8 cellular contexts compared by ENCODE assay signal in the genomic region with DNA sequence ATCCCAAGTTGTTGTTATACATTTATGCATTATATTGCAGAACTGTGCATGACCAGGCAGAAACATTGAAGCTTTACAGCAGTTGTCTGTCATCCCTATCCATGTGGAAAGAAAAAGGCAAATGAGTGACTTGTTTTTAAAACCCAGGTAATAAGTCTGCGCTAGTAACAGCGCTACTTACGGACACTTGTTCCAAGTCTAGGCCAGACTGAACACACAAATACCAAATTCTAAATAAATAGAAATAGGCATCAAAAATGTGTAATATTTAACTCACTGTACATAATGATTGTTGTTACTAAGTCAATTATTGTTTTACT. TPM values are rescaled to one million over a fixed set of nuclear protein-coding genes. Genes with fewer than 3 reads are reported as not detected.
DNase-seq lines count a peak whose midpoint lies in the region; ATAC-seq and TF ChIP-seq lines count a peak whose summit lies in the region.

No MANE protein-coding gene starts in this region.

- H3K9me3 ChIP-seq in CD4-positive, alpha-beta memory T cell (ENCODE audit: control insufficient read depth in 1 of 2, low read length in 2 of 2), result no peaks in the 10 kb centered on the region
- H3K9me3 ChIP-seq in MM.1S (replicated peaks; ENCODE audit: insufficient read depth, low read length) (no peaks in the 10 kb centered on the region), neuronal stem cell (replicated peaks in 1 of 2; ENCODE audit: control insufficient read depth in 2 of 2, insufficient read depth in 1 of 2, low read depth in 1 of 2, low read length in 2 of 2) (no peaks in the 10 kb centered on the region)

- no peaks in the 10 kb centered on the region for H4K20me1 ChIP-seq in MM.1S (ENCODE audit: insufficient read depth, low read length)

- peak overlapping the region in 1 of 2 donors; percentile 88 for H3K4me3 ChIP-seq in CD4-positive, alpha-beta memory T cell (ENCODE audit: low read length in 2 of 2)
- H3K4me3 ChIP-seq in MM.1S (ENCODE audit: low read length) (peak overlapping the region; percentile 94), neuronal stem cell (ENCODE audit: low read length in 2 of 2) (peak overlapping the region; percentile 97 to 98)

- peaks cover 0 to 24% of the 10 kb centered on the region in 2 donors for H3K36me3 Mint-ChIP-seq in CD4-positive, alpha-beta memory T cell
- peaks cover 20% of the 10 kb centered on the region for H3K36me3 Mint-ChIP-seq in effector memory CD8-positive, alpha-beta T cell (ENCODE audit: insufficient read depth)

- H3K4me3 Mint-ChIP-seq in CD4-positive, alpha-beta memory T cell, result peak overlapping the region; percentile 87 to 99 (median 95)
- H3K4me3 Mint-ChIP-seq in effector memory CD8-positive, alpha-beta T cell, result peak overlapping the region; percentile 89 to 95

- H3K4me1 ChIP-seq in CD4-positive, alpha-beta memory T cell (ENCODE audit: insufficient read depth, low read length), result peaks cover 36% of the 10 kb centered on the region
- H3K4me1 ChIP-seq in MM.1S (ENCODE audit: low read length) (peaks cover 26% of the 10 kb centered on the region), neuronal stem cell (ENCODE audit: control insufficient read depth in 2 of 2, insufficient read depth in 1 of 2, low read depth in 1 of 2, low read length in 2 of 2) (peaks cover 1 to 5% of the 10 kb centered on the region in 2 donors)

- H3K79me1 ChIP-seq in neuronal stem cell (ENCODE audit: low read depth, low read length), result peaks cover 4% of the 10 kb centered on the region

- H3K36me3 ChIP-seq in CD4-positive, alpha-beta memory T cell (ENCODE audit: insufficient read depth, low read length), result no peaks in the 10 kb centered on the region
- H3K36me3 ChIP-seq in MM.1S (replicated peaks; ENCODE audit: insufficient read depth, low read length) (no peaks in the 10 kb centered on the region), neuronal stem cell (replicated peaks in 1 of 2; ENCODE audit: control insufficient read depth in 2 of 2, insufficient read depth in 2 of 2, low read length in 2 of 2) (no peaks in the 10 kb centered on the region)

- intact Hi-C loops in CD4-positive, alpha-beta memory T cell (cut with micrococcal nuclease), result loop anchor here (1.0 to 5.0 kb wide), 5 partner anchors 95 to 1072 kb away; a partner anchor contains a TSS

- no peak overlapping the region for H2BK15ac ChIP-seq in neuronal stem cell (ENCODE audit: low read length)

- H2AK5ac ChIP-seq in neuronal stem cell (ENCODE audit: low read depth, low read length), result no peak overlapping the region

- H3K27me3 ChIP-seq in CD4-positive, alpha-beta memory T cell (ENCODE audit: insufficient read depth, low read length), result no peaks in the 10 kb centered on the region
- H3K27me3 ChIP-seq in MM.1S (replicated peaks; ENCODE audit: insufficient read depth, low read length), result peaks cover 19% of the 10 kb centered on the region
- no peaks in the 10 kb centered on the region for H3K27me3 ChIP-seq in neuronal stem cell (ENCODE audit: control insufficient read depth in 3 of 3, insufficient read depth in 3 of 3, low read depth in 1 of 3, low read length in 3 of 3)

- peaks cover 21 to 57% (median 30%) of the 10 kb centered on the region in 4 donors for H3K4me1 Mint-ChIP-seq in CD4-positive, alpha-beta memory T cell
- H3K4me1 Mint-ChIP-seq in effector memory CD8-positive, alpha-beta T cell (ENCODE audit: low read depth in 2 of 2), result peaks cover 15 to 20% of the 10 kb centered on the region in 2 donors

- H3K9me2 ChIP-seq in MM.1S (replicated peaks; ENCODE audit: insufficient read depth, low read length), result no peaks in the 10 kb centered on the region

- POLR2A ChIA-PET in CD4-positive, alpha-beta memory T cell (lab: Charles Lee; ENCODE audit: partially characterized antibody), result interaction anchor here (0.9 to 4.0 kb wide), 6 partner anchors 59 to 370 kb away, joined by 3 to 19 read pairs (median 6); a partner anchor contains a TSS

- peak overlapping the region; percentile 4 for H3K27ac ChIP-seq in CD4-positive, alpha-beta memory T cell (ENCODE audit: low read depth, low read length)
- H3K27ac ChIP-seq in MM.1S (ENCODE audit: low read length) (no peak overlapping the region), neuronal stem cell (replicated peaks; ENCODE audit: low read length) (peak overlapping the region; percentile 23)

- H2BK5ac ChIP-seq in neuronal stem cell (ENCODE audit: low read length), result no peak overlapping the region

- peak overlapping the region; percentile 64 to 97 (median 92) for H3K27ac Mint-ChIP-seq in CD4-positive, alpha-beta memory T cell
- peak overlapping the region; percentile 71 to 72 for H3K27ac Mint-ChIP-seq in effector memory CD8-positive, alpha-beta T cell

- no peak overlapping the region for H4K8ac ChIP-seq in neuronal stem cell (ENCODE audit: low read depth, low read length)

- peak overlapping the region; percentile 54; the same call in 1 of the 2 replicates for H3K9ac ChIP-seq in MM.1S (ENCODE audit: low read length)
- no peak overlapping the region for H3K9ac ChIP-seq in neuronal stem cell (ENCODE audit: low read depth, low read length, poor library complexity)

- H3K14ac ChIP-seq in neuronal stem cell (ENCODE audit: low read length), result no peak overlapping the region

- no peak for DNase-seq in CD4-positive, alpha-beta memory T cell
- no peak for DNase-seq in MM.1S
- DNase-seq in effector memory CD8-positive, alpha-beta T cell, result no peak
- DNase-seq in neuronal stem cell (ENCODE audit: low spot score), result no peak
- no peak for DNase-seq in stimulated activated CD4-positive, alpha-beta T cell treated with anti-CD3 and anti-CD28 coated beads, Interleukin-4, amount 100 ng/mL, for 4 hours
- no peak for DNase-seq in Ammon's horn (ENCODE audit: low spot score)

- H3K18ac ChIP-seq in neuronal stem cell (ENCODE audit: low read length), result no peak overlapping the region

- H3K23ac ChIP-seq in neuronal stem cell (ENCODE audit: low read depth, low read length, poor library complexity), result no peak overlapping the region

- WGBS in neuronal stem cell (ENCODE audit: extremely low coverage in 2 of 2, insufficient read length in 2 of 2, insufficient replicate concordance in 1 of 2), 2 donors, result no CpG with 5 or more reads among the region's 3 CpGs

- H4K91ac ChIP-seq in neuronal stem cell (ENCODE audit: low read depth, low read length, poor library complexity), result no peak overlapping the region

- H3K4me2 ChIP-seq in MM.1S (ENCODE audit: low read depth, low read length) (peak overlapping the region; percentile 89), neuronal stem cell (ENCODE audit: insufficient read depth, low read length, poor library complexity, severe bottlenecking) (peak overlapping the region; percentile 87)

- H2BK12ac ChIP-seq in neuronal stem cell (ENCODE audit: low read length), result no peak overlapping the region

- H3K9me3 Mint-ChIP-seq in CD4-positive, alpha-beta memory T cell, result peaks cover 0 to 3% (median 0%) of the 10 kb centered on the region in 8 donors
- no peaks in the 10 kb centered on the region for H3K9me3 Mint-ChIP-seq in effector memory CD8-positive, alpha-beta T cell

- ATAC-seq in effector memory CD8-positive, alpha-beta T cell (replicated peaks), result no peak
- no peak for ATAC-seq in HG03159 (IDR thresholded peaks at IDR 0.05; ENCODE audit: unreplicated experiment)
- no peak for ATAC-seq in HG03432 (IDR thresholded peaks at IDR 0.05; ENCODE audit: unreplicated experiment)

- H3F3A ChIP-seq in MM.1S (ENCODE audit: insufficient read depth, low read length), result peaks cover 56% of the 10 kb centered on the region

- H2AFZ ChIP-seq in MM.1S (ENCODE audit: low read length) (peak overlapping the region; percentile 86), neuronal stem cell (ENCODE audit: low read length) (peak overlapping the region; percentile 85)

- no peak overlapping the region for H3K4ac ChIP-seq in neuronal stem cell (ENCODE audit: low read length)

- TF ChIP-seq CTCF in MM.1S (IDR thresholded peaks at IDR 0.05; ENCODE audit: low read length), result no peak

- no peaks in the 10 kb centered on the region for H3K79me2 ChIP-seq in MM.1S (ENCODE audit: low read length)

- no peak overlapping the region for H2BK120ac ChIP-seq in neuronal stem cell (ENCODE audit: low read depth, low read length)

- CTCF ChIA-PET in CD4-positive, alpha-beta memory T cell (lab: Charles Lee; ENCODE audit: partially characterized antibody), result interaction anchor here (1.0 kb wide), 1 partner anchor 103 kb away, joined by 3 read pairs; no protein-coding TSS in a partner anchor

- peaks cover 0 to 1% of the 10 kb centered on the region in 2 donors for H3K27me3 Mint-ChIP-seq in CD4-positive, alpha-beta memory T cell
- no peaks in the 10 kb centered on the region for H3K27me3 Mint-ChIP-seq in effector memory CD8-positive, alpha-beta T cell

RNA-seq across cellular contexts. Expression of a gene that starts 0.5 kb away (rescaled TPM):
- total RNA-seq in CD4-positive, alpha-beta memory T cell, result 1 to 10 TPM; 2.9 to 3.7 TPM
- under 1 TPM; 0.15 to 0.50 TPM for polyA plus RNA-seq in CD4-positive, alpha-beta memory T cell
- polyA plus RNA-seq in neuronal stem cell (2013, experiment 1 of 2), result 12.3 TPM
- polyA plus RNA-seq in neuronal stem cell (2013, experiment 2 of 2), result 12.9 TPM
